In genomic region chr7:130360518-130360917, GRCh38 we compare ENCODE assay signal across 22 cellular contexts. TPM values are rescaled to one million over a fixed set of nuclear protein-coding genes. Genes with fewer than 3 reads are reported as not detected.
DNase-seq lines count a peak whose midpoint lies in the region; ATAC-seq, FAIRE-seq and TF ChIP-seq lines count a peak whose summit lies in the region.
"Had no signal": no experiment of that assay in that cellular context is flagged by ENCODE, and none has a peak within 500 bp of the region (broad histone marks: within the 10 kb centered on the region; RNA-seq: fewer than 3 reads in every experiment).

No MANE protein-coding gene starts in this region.

- H2AFZ ChIP-seq in K562 (ENCODE audit: low read depth, low read length) (no peak overlapping the region), mesenchymal stem cell (ENCODE audit: low read depth, low read length) (no peak overlapping the region)

- peak overlapping the region; percentile 96 for H2AK5ac ChIP-seq in mesenchymal stem cell (ENCODE audit: low read length, severe bottlenecking)

- H3K79me2 ChIP-seq in K562 (ENCODE audit: control insufficient read depth, insufficient read depth, low read length), result no peaks in the 10 kb centered on the region

- POLR2A ChIA-PET in K562 (lab: Yijun Ruan, JAX), result no interaction called here

- H3K27me3 ChIP-seq in RWPE2 (ENCODE audit: insufficient read depth, poor library complexity, severe bottlenecking) (no peaks in the 10 kb centered on the region), K562 (ENCODE audit: control insufficient read depth in 2 of 2, insufficient read depth in 2 of 2, low read length in 2 of 2) (peaks cover 15 to 50% of the 10 kb centered on the region in 2 experiments), mesenchymal stem cell (ENCODE audit: control insufficient read depth in 1 of 2, insufficient read depth in 1 of 2, low read length in 2 of 2) (no peaks in the 10 kb centered on the region), colonic mucosa (no peaks in the 10 kb centered on the region)

- H4K8ac ChIP-seq in mesenchymal stem cell (ENCODE audit: low read length), result no peak overlapping the region

- H3K27me3 Mint-ChIP-seq in progenitor cell of endocrine pancreas, result no peaks in the 10 kb centered on the region

- no peaks in the 10 kb centered on the region for H3K79me1 ChIP-seq in mesenchymal stem cell (replicated peaks; ENCODE audit: low read length, poor library complexity, severe bottlenecking)

- H3K14ac ChIP-seq in mesenchymal stem cell (ENCODE audit: low read length in 2 of 2), result no peak overlapping the region

- H4K91ac ChIP-seq in mesenchymal stem cell (ENCODE audit: low read length), result no peak overlapping the region

- no peak overlapping the region for H2BK15ac ChIP-seq in mesenchymal stem cell (ENCODE audit: low read depth, poor library complexity, severe bottlenecking)

- H2BK12ac ChIP-seq in mesenchymal stem cell (ENCODE audit: low read length in 2 of 2), result peak overlapping the region in 1 of 2 experiments; percentile 63

- peak overlapping the region; percentile 19 for H3K27ac Mint-ChIP-seq in progenitor cell of endocrine pancreas
- H3K27ac Mint-ChIP-seq: CD4-positive, alpha-beta memory T cell; HFFc6 had no signal

- H3K9ac ChIP-seq in K562 (ENCODE audit: insufficient read depth in 1 of 2, low read depth in 2 of 2, low read length in 2 of 2) (no peak overlapping the region), mesenchymal stem cell (ENCODE audit: low read length) (no peak overlapping the region), colonic mucosa (ENCODE audit: low read depth in 2 of 2, low read length in 2 of 2) (no peak overlapping the region)

- no peaks in the 10 kb centered on the region for H3K9me1 ChIP-seq in K562 (ENCODE audit: control insufficient read depth, insufficient read depth, low read length)

- 4% methylated on average over 3 of the region's 3 CpGs for WGBS in K562 (ENCODE audit: insufficient coverage, low coverage, missing lambda C conversion rate)
- 96% methylated on average over 2 of the region's 3 CpGs for WGBS in mesenchymal stem cell

- no peak for TF ChIP-seq EP300 in K562 (IDR thresholded peaks at IDR 0.05; ENCODE audit: low read length)

- H3K4me1 ChIP-seq in RWPE2 (ENCODE audit: insufficient read depth, poor library complexity, severe bottlenecking) (peaks cover 38% of the 10 kb centered on the region), K562 (replicated peaks in 1 of 2; ENCODE audit: control insufficient read depth in 2 of 2, insufficient read depth in 2 of 2, low read length in 2 of 2) (no peaks in the 10 kb centered on the region; a peak in 1 of 5 replicates), mesenchymal stem cell (ENCODE audit: control insufficient read depth, insufficient read depth, low read depth, low read length) (peaks cover 29% of the 10 kb centered on the region), colonic mucosa (no peaks in the 10 kb centered on the region)
- H3K4me1 ChIP-seq: HAP-1 had no signal

- DNase-seq in RWPE2 (ENCODE audit: low spot score), result peak; percentile 9
- no peak for DNase-seq in K562 (ENCODE audit: extremely low read depth in 1 of 4, low spot score in 3 of 4)
- no peak for DNase-seq in mesenchymal stem cell
- DNase-seq in progenitor cell of endocrine pancreas (ENCODE audit: low spot score, unreplicated experiment), result no peak
- DNase-seq in colonic mucosa, result no peak
- DNase-seq in NCI-H2081 treated with DMSO at 0.1 percent for 48 hours (lab: John Stamatoyannopoulos, UW), result no peak
- DNase-seq: C1 segment of cervical spinal cord; Calu3; CD4-positive, alpha-beta memory T cell; COR-L47; DMS53; DMS79 treated with DMSO at 0.1 percent for 48 hours; GOT3; HFFc6 had no signal

- TF ChIP-seq CTCF in RWPE2 (IDR thresholded peaks at IDR 0.05; ENCODE audit: poor library complexity, severe bottlenecking) (no peak), K562 (IDR thresholded peaks at IDR 0.05 in 2 of 3, conservative IDR thresholded peaks at IDR 0.05 in 1 of 3; ENCODE audit: insufficient read depth in 2 of 3, low read depth in 1 of 3, low read length in 3 of 3) (no peak), progenitor cell of endocrine pancreas (IDR thresholded peaks at IDR 0.05; ENCODE audit: unreplicated experiment) (no peak), colonic mucosa (IDR thresholded peaks at IDR 0.05) (no peak)

- intact Hi-C loops in K562 (cut with micrococcal nuclease), result loop anchor here (10.0 kb wide), 1 partner anchor 286 kb away; the partner anchor contains the start of gene KLHDC10
- intact Hi-C loops in colonic mucosa (cut with DNase I), result no loop called here

- H3K18ac ChIP-seq in mesenchymal stem cell (ENCODE audit: low read depth in 1 of 2, low read length in 2 of 2), result no peak overlapping the region

- no TSS peak for BruUV-seq in K562 (replicated peaks; lab: Mats Ljungman, UMichigan)

- CTCF ChIA-PET in K562 (lab: Yijun Ruan, JAX; ENCODE audit: low intra/inter-chr PET ratio), result no interaction called here

- H3K4me1 Mint-ChIP-seq in progenitor cell of endocrine pancreas (ENCODE audit: low read depth), result peaks cover 24% of the 10 kb centered on the region

- H3K36me3 ChIP-seq in RWPE2 (ENCODE audit: low read depth), result no peaks in the 10 kb centered on the region
- H3K36me3 ChIP-seq in K562 (ENCODE audit: control insufficient read depth, insufficient read depth, low read length), result no peaks in the 10 kb centered on the region
- peaks cover 0 to 4% of the 10 kb centered on the region in 2 experiments for H3K36me3 ChIP-seq in mesenchymal stem cell (ENCODE audit: control insufficient read depth in 1 of 2, insufficient read depth in 2 of 2, low read depth in 1 of 2, low read length in 2 of 2)
- no peaks in the 10 kb centered on the region for H3K36me3 ChIP-seq in colonic mucosa
- H3K36me3 ChIP-seq: HAP-1 had no signal

- H4K20me1 ChIP-seq in K562 (replicated peaks; ENCODE audit: control insufficient read depth, insufficient read depth, low read length), result no peaks in the 10 kb centered on the region

- no peak overlapping the region for H3K4me3 Mint-ChIP-seq in progenitor cell of endocrine pancreas (ENCODE audit: low read depth)
- H3K4me3 Mint-ChIP-seq: CD4-positive, alpha-beta memory T cell; HFFc6 had no signal

- H3K9me3 ChIP-seq in RWPE2 (ENCODE audit: severe bottlenecking) (peaks cover 9% of the 10 kb centered on the region), K562 (replicated peaks; ENCODE audit: control insufficient read depth, insufficient read depth, low read depth, low read length) (peaks cover 5% of the 10 kb centered on the region; the same call in 1 of the 2 replicates), mesenchymal stem cell (ENCODE audit: control insufficient read depth, low read length) (peaks cover 24% of the 10 kb centered on the region), colonic mucosa (no peaks in the 10 kb centered on the region)

- FAIRE-seq in K562 (lab: Jason Lieb, UNC), result no peak
- FAIRE-seq: GM12892, H54 had no signal

- no peak overlapping the region for H3K4ac ChIP-seq in mesenchymal stem cell (ENCODE audit: low read depth in 1 of 2, low read length in 2 of 2)

- H3K4me2 ChIP-seq in K562 (ENCODE audit: insufficient read depth, low read length) (no peak overlapping the region), mesenchymal stem cell (ENCODE audit: low read length, poor library complexity, severe bottlenecking) (no peak overlapping the region)

- ATAC-seq in RWPE2 (ENCODE audit: low read depth), result no peak
- no peak for ATAC-seq in K562
- ATAC-seq in GM21526 (IDR thresholded peaks at IDR 0.05; ENCODE audit: low FRiP score, unreplicated experiment), result no peak
- no peak for ATAC-seq in GM18907 (IDR thresholded peaks at IDR 0.05; ENCODE audit: unreplicated experiment)

- no peak overlapping the region for H2BK120ac ChIP-seq in mesenchymal stem cell (ENCODE audit: low read depth, low read length)

- no peak overlapping the region for H2BK5ac ChIP-seq in mesenchymal stem cell (ENCODE audit: low read depth, low read length, poor library complexity, severe bottlenecking)

- no peak for TF ChIP-seq POLR2A in K562 (conservative IDR thresholded peaks at IDR 0.05)

- in situ Hi-C loops in K562 (cut with MboI), result no loop called here

- peaks cover 7% of the 10 kb centered on the region for H3K9me3 Mint-ChIP-seq in progenitor cell of endocrine pancreas (ENCODE audit: low read depth)

- no peak overlapping the region for H3K23ac ChIP-seq in mesenchymal stem cell (ENCODE audit: low read length in 2 of 2)

- H3K27ac ChIP-seq in RWPE2 (ENCODE audit: poor library complexity, severe bottlenecking) (no peak overlapping the region), K562 (ENCODE audit: extremely low read depth, low read depth, low read length) (no peak overlapping the region), mesenchymal stem cell (ENCODE audit: low read length, poor library complexity, severe bottlenecking) (no peak overlapping the region), colonic mucosa (no peak overlapping the region)

- peaks cover 1% of the 10 kb centered on the region for H3K36me3 Mint-ChIP-seq in progenitor cell of endocrine pancreas (ENCODE audit: insufficient read depth)

- TF ChIP-seq RAD21 in K562 (CRISPR knock-in tag; conservative IDR thresholded peaks at IDR 0.05 in 1 of 2, IDR thresholded peaks at IDR 0.05 in 1 of 2), result no peak

- H3K4me3 ChIP-seq in RWPE2 (ENCODE audit: severe bottlenecking) (no peak overlapping the region), K562 (no peak overlapping the region), mesenchymal stem cell (ENCODE audit: insufficient read depth in 1 of 2, low read depth in 1 of 2, low read length in 2 of 2) (no peak overlapping the region), colonic mucosa (no peak overlapping the region)
- H3K4me3 ChIP-seq: HAP-1 had no signal

RNA-seq across cellular contexts. Expression of gene CPA5, which starts 15.9 kb away (rescaled TPM):
- 1.00 TPM in 1 of 2 replicates, not detected in the other for total RNA-seq in K562 (2011; cell fraction: chromatin; rRNA removed; ENCODE audit: low replicate concordance)
- 0.33 and 3.7 TPM in 2 replicates for total RNA-seq in K562 (2011; cell fraction: nucleolus; rRNA removed)
- total RNA-seq in K562 (2011; cell fraction: nucleoplasm; rRNA removed), result 0.31 and 0.66 TPM in 2 replicates
- 0.16 and 0.23 TPM in 2 replicates for total RNA-seq in K562 (2014; rRNA removed)
- total RNA-seq in K562 (2014; rRNA removed; fragmentation: Illumina TruSeq; extraction: Trizol), result 0.29 and 0.91 TPM in 2 replicates
- total RNA-seq in K562 (2015; rRNA removed; fragmentation: Illumina TruSeq; extraction: Trizol), result 0.26 and 0.94 TPM in 2 replicates
- total RNA-seq in K562 (2021), result 0.18 and 0.22 TPM in 2 replicates
- 0.14 and 0.50 TPM in 2 replicates for polyA plus RNA-seq in K562 (2011; rRNA removed)
- 0.07 and 0.19 TPM in 2 replicates for polyA plus RNA-seq in K562 (2011; cell fraction: cytosol; rRNA removed)
- 0.29 and 2.2 TPM in 2 replicates for polyA plus RNA-seq in K562 (2011; cell fraction: nucleus; rRNA removed)
- 0.91 and 6.4 TPM in 2 replicates for polyA plus RNA-seq in K562 (2012)
- polyA plus RNA-seq in K562 (2014; fragmentation: Illumina TruSeq; extraction: Trizol), result 0.24 and 1.00 TPM in 2 replicates
- 1 to 10 TPM; 1.0 to 2.4 TPM for polyA plus RNA-seq in K562 (2014; fragmentation: Nextera tagmentation; extraction: Ambion mirVana)
- 0.11 and 0.13 TPM in 2 replicates for polyA plus RNA-seq in K562 (2014; rRNA removed)
- polyA minus RNA-seq in K562 (2011; rRNA and poly(A)+ RNA removed), result not detected in 2 replicates
- not detected in 2 replicates for polyA minus RNA-seq in K562 (2011; cell fraction: cytosol; rRNA and poly(A)+ RNA removed)
- polyA minus RNA-seq in K562 (2011; cell fraction: nucleus; rRNA and poly(A)+ RNA removed), result not detected in 2 replicates
- polyA plus RNA-seq in mesenchymal stem cell (2013, experiment 1 of 2), result 0.26 TPM
- 0.14 TPM for polyA plus RNA-seq in mesenchymal stem cell (2013, experiment 2 of 2)
- total RNA-seq in progenitor cell of endocrine pancreas, result not detected in 2 replicates
- total RNA-seq in colonic mucosa, result not detected
- total RNA-seq: A673; Calu3; CD4-positive, alpha-beta memory T cell; G401; HFFc6 had no signal

RNA-seq across cellular contexts. Expression of gene CPA1, which starts 19.8 kb away (rescaled TPM):
- not detected in 2 replicates for total RNA-seq in K562 (2011; cell fraction: chromatin; rRNA removed; ENCODE audit: low replicate concordance)
- not detected in 2 replicates for total RNA-seq in K562 (2011; cell fraction: nucleolus; rRNA removed)
- not detected in 2 replicates for total RNA-seq in K562 (2011; cell fraction: nucleoplasm; rRNA removed)
- not detected in 2 replicates for total RNA-seq in K562 (2014; rRNA removed)
- total RNA-seq in K562 (2014; rRNA removed; fragmentation: Illumina TruSeq; extraction: Trizol), result not detected in 2 replicates
- not detected in 2 replicates for total RNA-seq in K562 (2015; rRNA removed; fragmentation: Illumina TruSeq; extraction: Trizol)
- total RNA-seq in K562 (2021), result 6.5 and 9.7 TPM in 2 replicates
- not detected in 2 replicates for polyA plus RNA-seq in K562 (2011; rRNA removed)
- not detected in 2 replicates for polyA plus RNA-seq in K562 (2011; cell fraction: cytosol; rRNA removed)
- not detected in 2 replicates for polyA plus RNA-seq in K562 (2011; cell fraction: nucleus; rRNA removed)
- polyA plus RNA-seq in K562 (2012), result not detected in 2 replicates
- polyA plus RNA-seq in K562 (2014; fragmentation: Illumina TruSeq; extraction: Trizol), result not detected in 2 replicates
- not detected for polyA plus RNA-seq in K562 (2014; fragmentation: Nextera tagmentation; extraction: Ambion mirVana)
- polyA plus RNA-seq in K562 (2014; rRNA removed), result not detected in 2 replicates
- polyA minus RNA-seq in K562 (2011; rRNA and poly(A)+ RNA removed), result not detected in 2 replicates
- polyA minus RNA-seq in K562 (2011; cell fraction: cytosol; rRNA and poly(A)+ RNA removed), result not detected in 2 replicates
- not detected in 2 replicates for polyA minus RNA-seq in K562 (2011; cell fraction: nucleus; rRNA and poly(A)+ RNA removed)
- 0.12 TPM for polyA plus RNA-seq in mesenchymal stem cell (2013, experiment 1 of 2)
- polyA plus RNA-seq in mesenchymal stem cell (2013, experiment 2 of 2), result 0.29 TPM
- total RNA-seq in progenitor cell of endocrine pancreas, result 17.8 and 23.7 TPM in 2 replicates
- 10 to 100 TPM in 1 of 2 donors, not detected in 1; 35.4 TPM for total RNA-seq in colonic mucosa
- total RNA-seq: A673; Calu3; CD4-positive, alpha-beta memory T cell; Daoy; G401; HFFc6 had no signal
- polyA plus RNA-seq: CD4-positive, alpha-beta memory T cell had no signal
